Comparison of ENCODE assay signal across 1 cellular context in the genomic region with DNA sequence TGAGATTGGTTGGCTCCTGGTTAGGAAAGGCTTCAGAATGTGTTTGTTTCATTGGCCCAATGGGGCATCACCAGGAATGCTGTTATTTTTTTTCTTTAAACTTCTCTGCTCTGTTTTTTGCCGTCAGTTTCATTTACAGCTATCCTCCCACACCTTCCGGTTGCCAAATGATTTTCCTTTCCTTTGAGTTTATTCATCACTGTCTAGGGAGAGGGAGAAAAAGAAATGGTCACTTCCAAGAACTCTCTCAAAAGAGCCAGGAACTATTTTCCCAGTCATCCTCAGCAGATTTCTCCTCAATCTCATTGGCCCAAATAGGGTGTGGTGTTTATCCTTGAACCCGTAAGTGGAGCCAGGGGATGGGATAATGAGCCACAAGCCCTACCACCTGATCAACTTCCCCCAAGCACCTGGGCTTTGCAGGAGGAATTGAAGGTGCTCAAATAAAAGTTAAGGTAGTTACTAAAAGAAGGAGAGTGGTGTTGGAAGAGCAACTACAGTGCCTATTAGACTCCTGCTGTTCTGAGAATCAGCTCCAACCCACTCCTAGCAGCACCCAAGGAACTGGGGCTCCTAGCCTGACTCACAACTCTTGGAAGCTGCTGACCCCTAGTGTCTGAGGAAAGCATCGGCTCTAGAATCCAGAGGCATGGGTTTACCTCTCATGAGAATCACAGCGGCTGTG.
TF ChIP-seq lines count a peak whose summit lies in the region.

No MANE protein-coding gene starts in this region.

TF ChIP-seq in GM23338, 12 proteins besides CTCF, POLR2A, EP300 and RAD21 (continued from another document):
- TF ChIP-seq POLR2AphosphoS5 (IDR thresholded peaks at IDR 0.05; ENCODE audit: low read depth) (no peak), ZNF331 (CRISPR knock-in tag; IDR thresholded peaks at IDR 0.05; ENCODE audit: low read depth) (no peak), EZH2 (IDR thresholded peaks at IDR 0.05; ENCODE audit: low read depth, unreplicated experiment) (no peak), STAT1 (IDR thresholded peaks at IDR 0.05; ENCODE audit: unreplicated experiment) (no peak), EZH2phosphoT487 (IDR thresholded peaks at IDR 0.05; ENCODE audit: unreplicated experiment) (no peak), JUNB (IDR thresholded peaks at IDR 0.05; ENCODE audit: unreplicated experiment) (no peak), NANOG (IDR thresholded peaks at IDR 0.05; ENCODE audit: borderline replicate concordance) (no peak)
- TF ChIP-seq, protein P1, sequence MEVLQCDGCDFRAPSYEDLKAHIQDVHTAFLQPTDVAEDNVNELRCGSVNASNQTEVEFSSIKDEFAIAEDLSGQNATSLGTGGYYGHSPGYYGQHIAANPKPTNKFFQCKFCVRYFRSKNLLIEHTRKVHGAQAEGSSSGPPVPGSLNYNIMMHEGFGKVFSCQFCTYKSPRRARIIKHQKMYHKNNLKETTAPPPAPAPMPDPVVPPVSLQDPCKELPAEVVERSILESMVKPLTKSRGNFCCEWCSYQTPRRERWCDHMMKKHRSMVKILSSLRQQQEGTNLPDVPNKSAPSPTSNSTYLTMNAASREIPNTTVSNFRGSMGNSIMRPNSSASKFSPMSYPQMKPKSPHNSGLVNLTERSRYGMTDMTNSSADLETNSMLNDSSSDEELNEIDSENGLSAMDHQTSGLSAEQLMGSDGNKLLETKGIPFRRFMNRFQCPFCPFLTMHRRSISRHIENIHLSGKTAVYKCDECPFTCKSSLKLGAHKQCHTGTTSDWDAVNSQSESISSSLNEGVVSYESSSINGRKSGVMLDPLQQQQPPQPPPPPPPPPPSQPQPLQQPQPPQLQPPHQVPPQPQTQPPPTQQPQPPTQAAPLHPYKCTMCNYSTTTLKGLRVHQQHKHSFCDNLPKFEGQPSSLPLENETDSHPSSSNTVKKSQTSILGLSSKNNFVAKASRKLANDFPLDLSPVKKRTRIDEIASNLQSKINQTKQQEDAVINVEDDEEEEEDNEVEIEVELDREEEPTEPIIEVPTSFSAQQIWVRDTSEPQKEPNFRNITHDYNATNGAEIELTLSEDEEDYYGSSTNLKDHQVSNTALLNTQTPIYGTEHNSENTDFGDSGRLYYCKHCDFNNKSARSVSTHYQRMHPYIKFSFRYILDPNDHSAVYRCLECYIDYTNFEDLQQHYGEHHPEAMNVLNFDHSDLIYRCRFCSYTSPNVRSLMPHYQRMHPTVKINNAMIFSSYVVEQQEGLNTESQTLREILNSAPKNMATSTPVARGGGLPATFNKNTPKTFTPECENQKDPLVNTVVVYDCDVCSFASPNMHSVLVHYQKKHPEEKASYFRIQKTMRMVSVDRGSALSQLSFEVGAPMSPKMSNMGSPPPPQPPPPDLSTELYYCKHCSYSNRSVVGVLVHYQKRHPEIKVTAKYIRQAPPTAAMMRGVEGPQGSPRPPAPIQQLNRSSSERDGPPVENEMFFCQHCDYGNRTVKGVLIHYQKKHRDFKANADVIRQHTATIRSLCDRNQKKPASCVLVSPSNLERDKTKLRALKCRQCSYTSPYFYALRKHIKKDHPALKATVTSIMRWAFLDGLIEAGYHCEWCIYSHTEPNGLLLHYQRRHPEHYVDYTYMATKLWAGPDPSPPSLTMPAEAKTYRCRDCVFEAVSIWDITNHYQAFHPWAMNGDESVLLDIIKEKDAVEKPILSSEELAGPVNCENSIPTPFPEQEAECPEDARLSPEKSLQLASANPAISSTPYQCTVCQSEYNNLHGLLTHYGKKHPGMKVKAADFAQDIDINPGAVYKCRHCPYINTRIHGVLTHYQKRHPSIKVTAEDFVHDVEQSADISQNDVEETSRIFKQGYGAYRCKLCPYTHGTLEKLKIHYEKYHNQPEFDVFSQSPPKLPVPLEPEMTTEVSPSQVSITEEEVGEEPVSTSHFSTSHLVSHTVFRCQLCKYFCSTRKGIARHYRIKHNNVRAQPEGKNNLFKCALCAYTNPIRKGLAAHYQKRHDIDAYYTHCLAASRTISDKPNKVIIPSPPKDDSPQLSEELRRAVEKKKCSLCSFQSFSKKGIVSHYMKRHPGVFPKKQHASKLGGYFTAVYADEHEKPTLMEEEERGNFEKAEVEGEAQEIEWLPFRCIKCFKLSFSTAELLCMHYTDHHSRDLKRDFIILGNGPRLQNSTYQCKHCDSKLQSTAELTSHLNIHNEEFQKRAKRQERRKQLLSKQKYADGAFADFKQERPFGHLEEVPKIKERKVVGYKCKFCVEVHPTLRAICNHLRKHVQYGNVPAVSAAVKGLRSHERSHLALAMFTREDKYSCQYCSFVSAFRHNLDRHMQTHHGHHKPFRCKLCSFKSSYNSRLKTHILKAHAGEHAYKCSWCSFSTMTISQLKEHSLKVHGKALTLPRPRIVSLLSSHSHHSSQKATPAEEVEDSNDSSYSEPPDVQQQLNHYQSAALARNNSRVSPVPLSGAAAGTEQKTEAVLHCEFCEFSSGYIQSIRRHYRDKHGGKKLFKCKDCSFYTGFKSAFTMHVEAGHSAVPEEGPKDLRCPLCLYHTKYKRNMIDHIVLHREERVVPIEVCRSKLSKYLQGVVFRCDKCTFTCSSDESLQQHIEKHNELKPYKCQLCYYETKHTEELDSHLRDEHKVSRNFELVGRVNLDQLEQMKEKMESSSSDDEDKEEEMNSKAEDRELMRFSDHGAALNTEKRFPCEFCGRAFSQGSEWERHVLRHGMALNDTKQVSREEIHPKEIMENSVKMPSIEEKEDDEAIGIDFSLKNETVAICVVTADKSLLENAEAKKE (CRISPR knock-in tag; IDR thresholded peaks at IDR 0.05) = no peak
